2 cellular contexts compared by ENCODE assay signal in the genomic region with DNA sequence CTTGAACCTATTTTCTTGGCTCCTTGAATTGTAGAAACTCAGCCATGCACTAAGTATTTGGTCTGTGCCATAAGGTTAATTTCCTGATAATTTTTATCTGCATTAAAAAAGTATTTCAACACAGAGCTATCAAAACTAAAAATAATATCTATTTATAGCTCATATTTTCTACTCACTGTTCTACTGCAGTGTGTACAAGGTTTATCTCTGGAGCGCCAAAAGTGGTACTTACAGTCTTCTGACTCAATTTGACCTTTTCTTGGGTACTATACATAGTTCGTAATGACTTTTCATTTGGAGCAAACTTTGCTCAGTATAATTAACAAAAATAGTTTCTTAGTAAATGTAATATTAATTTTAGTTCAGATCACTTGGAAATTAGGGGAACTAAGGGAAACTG.
TF ChIP-seq lines count a peak whose summit lies in the region.

No MANE protein-coding gene starts in this region.

TF ChIP-seq in IMR-90, 13 proteins besides CTCF, POLR2A, EP300 and RAD21:
- TF ChIP-seq CEBPB (IDR thresholded peaks at IDR 0.05; ENCODE audit: low read depth, low read length) (no peak), MAZ (IDR thresholded peaks at IDR 0.05; ENCODE audit: borderline replicate concordance, low read depth, low read length) (no peak), MAFK (IDR thresholded peaks at IDR 0.05; ENCODE audit: low read depth, low read length) (no peak), RFX5 (IDR thresholded peaks at IDR 0.05; ENCODE audit: low read depth, low read length) (no peak), CHD1 (IDR thresholded peaks at IDR 0.05; ENCODE audit: low read depth, low read length) (no peak), RCOR1 (IDR thresholded peaks at IDR 0.05; ENCODE audit: insufficient replicate concordance, low read length) (no peak), BHLHE40 (IDR thresholded peaks at IDR 0.05; ENCODE audit: low read depth, low read length) (no peak), NFE2L2 (IDR thresholded peaks at IDR 0.05; ENCODE audit: low read depth, low read length) (no peak), SMC3 (IDR thresholded peaks at IDR 0.05; ENCODE audit: low read depth, low read length) (no peak), MXI1 (IDR thresholded peaks at IDR 0.05; ENCODE audit: borderline replicate concordance, low read depth, low read length) (no peak), FOS (IDR thresholded peaks at IDR 0.05; ENCODE audit: low read depth, low read length) (no peak)
- TF ChIP-seq, protein P1, sequence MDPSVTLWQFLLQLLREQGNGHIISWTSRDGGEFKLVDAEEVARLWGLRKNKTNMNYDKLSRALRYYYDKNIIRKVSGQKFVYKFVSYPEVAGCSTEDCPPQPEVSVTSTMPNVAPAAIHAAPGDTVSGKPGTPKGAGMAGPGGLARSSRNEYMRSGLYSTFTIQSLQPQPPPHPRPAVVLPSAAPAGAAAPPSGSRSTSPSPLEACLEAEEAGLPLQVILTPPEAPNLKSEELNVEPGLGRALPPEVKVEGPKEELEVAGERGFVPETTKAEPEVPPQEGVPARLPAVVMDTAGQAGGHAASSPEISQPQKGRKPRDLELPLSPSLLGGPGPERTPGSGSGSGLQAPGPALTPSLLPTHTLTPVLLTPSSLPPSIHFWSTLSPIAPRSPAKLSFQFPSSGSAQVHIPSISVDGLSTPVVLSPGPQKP (IDR thresholded peaks at IDR 0.05; ENCODE audit: borderline replicate concordance, low read depth, low read length) = no peak
TF ChIP-seq in IMR-90: peak in this region for 0.

TF ChIP-seq in H1, 55 proteins besides CTCF, POLR2A, EP300 and RAD21:
- no peak for TF ChIP-seq BRCA1 (IDR thresholded peaks at IDR 0.05; ENCODE audit: low read depth, low read length)
- 0 out of 2 replicates have a peak, but pooled peaks have one; percentile 28 for TF ChIP-seq POLR2AphosphoS5 (IDR thresholded peaks at IDR 0.05; ENCODE audit: low read depth, low read length)
